In the genomic region with DNA sequence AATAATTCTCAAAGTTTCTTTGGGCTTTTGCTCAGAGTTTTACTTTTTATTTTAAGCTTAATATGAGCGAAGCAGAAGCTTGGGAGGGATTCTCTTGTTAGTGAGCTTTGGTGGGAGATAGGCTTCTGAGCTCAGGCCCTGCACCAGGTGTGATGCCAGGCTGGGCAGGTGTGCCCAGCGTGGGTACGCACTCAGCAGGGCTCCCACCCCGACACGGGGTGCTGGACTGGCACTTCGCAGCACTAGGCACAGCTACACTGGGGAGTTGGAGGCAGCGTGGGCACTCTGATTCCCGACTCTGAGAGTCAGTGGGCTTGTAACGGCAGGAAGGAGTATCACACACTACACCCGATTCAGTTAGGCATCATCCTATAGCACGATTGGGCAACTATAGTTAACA, we compare ENCODE assay signal across 25 cellular contexts.
"Had no signal": no experiment of that assay in that cellular context is flagged by ENCODE, and none has a peak within 500 bp of the region (broad histone marks: within the 10 kb centered on the region; RNA-seq: fewer than 3 reads in every experiment).

No MANE protein-coding gene starts in this region.

- H3K27ac ChIP-seq: neural progenitor cell, neutrophil, pancreas, psoas muscle, right lobe of liver, sigmoid colon, suprapubic skin, testis, tibial artery, transverse colon, upper lobe of right lung, uterus had no signal

- H3K4me1 ChIP-seq: pancreas, psoas muscle, right lobe of liver, sigmoid colon, testis, tibial artery, transverse colon, upper lobe of right lung, uterus had no signal

- H3K27me3 ChIP-seq: neural progenitor cell, pancreas, right lobe of liver, sigmoid colon, suprapubic skin, testis, tibial artery, transverse colon, upper lobe of right lung, uterus had no signal

- H3K4me3 ChIP-seq: neural progenitor cell, pancreas, psoas muscle, right lobe of liver, sigmoid colon, suprapubic skin, testis, tibial artery, transverse colon, upper lobe of right lung, uterus had no signal

- H3K36me3 ChIP-seq: neural progenitor cell, neutrophil, pancreas, right lobe of liver, transverse colon, upper lobe of right lung, uterus had no signal

- DNase-seq: naive thymus-derived CD4-positive, alpha-beta T cell; natural killer cell; nucleus accumbens; pancreas; psoas muscle; right cardiac atrium; right lobe of liver; sigmoid colon; small intestine; stimulated activated CD4-positive, alpha-beta T cell treated with anti-CD3 and anti-CD28 coated beads, Interleukin-15, amount 100 ng/mL, for 24 hours; stimulated activated CD4-positive, alpha-beta T cell treated with anti-CD3 and anti-CD28 coated beads, Interleukin-2, amount 100 ng/mL, for 24 hours; stimulated activated CD4-positive, alpha-beta T cell treated with anti-CD3 and anti-CD28 coated beads, Interleukin-2, amount 100 ng/mL, for 48 hours; stimulated activated CD4-positive, alpha-beta T cell treated with anti-CD3 and anti-CD28 coated beads, Interleukin-4, amount 100 ng/mL, for 24 hours; stimulated activated naive B cell treated with anti-CD40 and anti-IgM and Interleukin-4, amounts not matched to agents 10 μg/mL and 1 μg/mL and 100 μg/mL, for 72 hours; stimulated activated naive CD4-positive, alpha-beta T cell treated with Interleukin-2 at 50 U/mL for 16 hours; stimulated activated naive CD8-positive, alpha-beta T cell treated with anti-CD3 and anti-CD28 coated beads, Interleukin-15, amount 100 ng/mL, for 72 hours; substantia nigra; testis; tibial artery; transverse colon; upper lobe of right lung; uterus had no signal

- FAIRE-seq: pancreas, small intestine had no signal

- H3K9me3 ChIP-seq: neutrophil, pancreas, psoas muscle, right lobe of liver, sigmoid colon, suprapubic skin, testis, upper lobe of right lung, uterus had no signal
